Comparison of ENCODE assay signal across 7 cellular contexts in the genomic region with DNA sequence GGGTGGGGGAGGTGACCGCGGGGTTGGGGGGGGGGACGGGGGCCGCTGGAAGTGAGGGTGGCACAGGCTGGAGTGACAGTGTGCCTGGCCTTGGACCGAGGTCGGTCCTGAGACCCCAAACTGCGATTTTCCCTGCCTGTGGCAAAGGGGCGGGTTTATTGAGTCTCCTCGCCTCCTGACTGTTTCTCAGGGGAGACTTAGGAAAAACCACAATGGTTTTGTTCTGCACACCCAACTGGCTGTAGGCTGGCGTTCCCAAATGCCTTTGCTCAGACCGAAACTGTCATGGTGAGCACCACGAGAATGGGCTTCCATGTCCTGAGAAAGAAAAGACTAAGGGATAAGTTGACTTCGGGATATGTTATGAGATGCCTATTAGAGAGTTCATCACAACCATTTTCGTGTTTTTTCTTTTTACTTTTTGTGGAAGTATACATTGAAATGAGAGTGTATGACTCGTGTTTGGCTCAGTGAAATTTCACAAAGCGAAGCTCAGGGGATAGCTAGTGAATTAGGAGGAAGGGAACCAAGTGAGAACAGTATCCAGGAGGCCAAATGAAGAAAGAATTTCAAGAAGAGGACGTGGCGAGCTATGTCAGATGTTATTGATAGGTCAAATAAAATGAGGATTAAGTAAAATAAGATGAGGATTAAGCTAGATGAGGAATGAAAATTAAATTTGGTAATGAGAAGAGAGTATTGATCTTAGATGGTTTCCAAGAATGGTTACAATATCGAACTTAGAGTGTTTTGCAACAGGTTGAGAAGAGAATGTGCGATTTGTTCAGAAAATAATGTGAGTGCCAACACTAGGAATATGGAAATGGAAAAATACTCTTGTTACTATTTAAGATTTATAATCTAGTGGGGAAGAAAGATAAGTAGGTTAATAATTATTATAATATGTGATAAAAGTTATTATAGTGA. TPM values are rescaled to one million over a fixed set of nuclear protein-coding genes. Genes with fewer than 3 reads are reported as not detected.
DNase-seq lines count a peak whose midpoint lies in the region; ATAC-seq and TF ChIP-seq lines count a peak whose summit lies in the region.

No MANE protein-coding gene starts in this region.

- no peaks in the 10 kb centered on the region for H3K36me3 ChIP-seq in iPS-15b (ENCODE audit: control insufficient read depth, insufficient read depth, low read length)
- H3K36me3 ChIP-seq in smooth muscle cell (ENCODE audit: low read depth), result no peaks in the 10 kb centered on the region

- H3K27ac ChIP-seq in smooth muscle cell (ENCODE audit: low read depth), result no peak overlapping the region

- H3K9ac ChIP-seq in iPS-15b (ENCODE audit: low read depth, low read length) (peak overlapping the region; percentile 42), smooth muscle cell (ENCODE audit: low read depth) (peak overlapping the region; percentile 90)

- H3K4me3 Mint-ChIP-seq in chondrocyte (ENCODE audit: unreplicated experiment), result no peak overlapping the region

- H3K9me3 ChIP-seq in iPS-15b (ENCODE audit: control insufficient read depth, insufficient read depth, low read length), result no peaks in the 10 kb centered on the region
- H3K9me3 ChIP-seq in smooth muscle cell (replicated peaks; ENCODE audit: low read depth), result peaks cover 2% of the 10 kb centered on the region

- H3K4me1 ChIP-seq in iPS-15b (ENCODE audit: control insufficient read depth, insufficient read depth, low read length) (peaks cover 19% of the 10 kb centered on the region), smooth muscle cell (ENCODE audit: low read depth) (peaks cover 11% of the 10 kb centered on the region)

- peak overlapping the region; percentile 87 for H2AFZ ChIP-seq in smooth muscle cell (ENCODE audit: low read depth)

- H3F3A ChIP-seq in smooth muscle cell (ENCODE audit: low read depth), result no peaks in the 10 kb centered on the region

- no peak for TF ChIP-seq CTCF in smooth muscle cell (IDR thresholded peaks at IDR 0.05; ENCODE audit: borderline replicate concordance, insufficient read depth, poor library complexity, severe bottlenecking)
- no peak for TF ChIP-seq CTCF in chondrocyte (IDR thresholded peaks at IDR 0.05)

- H4K20me1 ChIP-seq in smooth muscle cell (ENCODE audit: low read depth), result no peaks in the 10 kb centered on the region

- DNase-seq in Daoy (ENCODE audit: low read depth), result peak; percentile 53
- peak; percentile 7 for DNase-seq in HPDE6-E6E7 (ENCODE audit: extremely low spot score)
- peak; percentile 55 for DNase-seq in amniotic epithelial cell (ENCODE audit: low read depth)
- DNase-seq in smooth muscle cell (lab: John Stamatoyannopoulos, UW; ENCODE audit: unreplicated experiment), result no peak
- DNase-seq in chondrocyte (ENCODE audit: low spot score), result no peak

- H3K27me3 Mint-ChIP-seq in chondrocyte (ENCODE audit: low read depth), result peaks cover 7% of the 10 kb centered on the region

- peaks cover 49% of the 10 kb centered on the region for H3K79me2 ChIP-seq in smooth muscle cell (ENCODE audit: low read depth)

- H3K9me3 Mint-ChIP-seq in chondrocyte (ENCODE audit: low read depth), result peaks cover 11% of the 10 kb centered on the region

- no peak overlapping the region for H3K27ac Mint-ChIP-seq in chondrocyte (ENCODE audit: unreplicated experiment)

- WGBS in smooth muscle cell (ENCODE audit: low lambda C conversion rate), result 17% methylated on average over 18 of the region's 20 CpGs

- ATAC-seq in GM21381 (IDR thresholded peaks at IDR 0.05; ENCODE audit: unreplicated experiment), result no peak

- peaks cover 1% of the 10 kb centered on the region for H3K36me3 Mint-ChIP-seq in chondrocyte (ENCODE audit: low read depth)

- peak overlapping the region; percentile 92 for H3K4me2 ChIP-seq in smooth muscle cell

- H3K4me3 ChIP-seq in iPS-15b (ENCODE audit: low read depth, low read length) (peak overlapping the region; percentile 87), smooth muscle cell (peak overlapping the region; percentile 98)

- peaks cover 4% of the 10 kb centered on the region for H3K4me1 Mint-ChIP-seq in chondrocyte (ENCODE audit: low read depth)

- no peaks in the 10 kb centered on the region for H3K27me3 ChIP-seq in iPS-15b (ENCODE audit: control insufficient read depth, insufficient read depth, low read length)
- H3K27me3 ChIP-seq in smooth muscle cell (ENCODE audit: low read depth), result no peaks in the 10 kb centered on the region

RNA-seq across cellular contexts. Expression of a gene that starts 0.9 kb away (rescaled TPM):
- total RNA-seq in Daoy (2014; rRNA removed; shearing (Covaris generic)), result 84.6 and 88.9 TPM in 2 replicates
- total RNA-seq in smooth muscle cell, result 123 and 131 TPM in 2 replicates
- 49.5 and 83.1 TPM in 2 replicates for polyA plus RNA-seq in smooth muscle cell
- 23.2 to 47.5 TPM (median 42.3 TPM) in 3 replicates for total RNA-seq in chondrocyte

RNA-seq across cellular contexts. Expression of a gene that starts 8.6 kb away (rescaled TPM):
- total RNA-seq in Daoy (2014; rRNA removed; shearing (Covaris generic)), result 0.23 and 0.54 TPM in 2 replicates
- not detected in 2 replicates for total RNA-seq in smooth muscle cell
- polyA plus RNA-seq in smooth muscle cell, result not detected in 2 replicates
- not detected in 3 replicates for total RNA-seq in chondrocyte

RNA-seq across cellular contexts. Expression of a gene that starts 48.5 kb away (rescaled TPM):
- not detected in 2 replicates for total RNA-seq in Daoy (2014; rRNA removed; shearing (Covaris generic))
- total RNA-seq in smooth muscle cell (not detected in 2 replicates), chondrocyte (not detected in 3 replicates)
- not detected in 2 replicates for polyA plus RNA-seq in smooth muscle cell

Comparison
In these comparisons a context has a peak if more than half of its experiments do, and no peak if none do; other contexts are left out.
1. DNase-seq: peak in Daoy (single experiment), HPDE6-E6E7 (single experiment) and amniotic epithelial cell (single experiment); none in smooth muscle cell (single experiment) and chondrocyte (single experiment).